ENCODE assay signal across 1 cellular context in the genomic region with DNA sequence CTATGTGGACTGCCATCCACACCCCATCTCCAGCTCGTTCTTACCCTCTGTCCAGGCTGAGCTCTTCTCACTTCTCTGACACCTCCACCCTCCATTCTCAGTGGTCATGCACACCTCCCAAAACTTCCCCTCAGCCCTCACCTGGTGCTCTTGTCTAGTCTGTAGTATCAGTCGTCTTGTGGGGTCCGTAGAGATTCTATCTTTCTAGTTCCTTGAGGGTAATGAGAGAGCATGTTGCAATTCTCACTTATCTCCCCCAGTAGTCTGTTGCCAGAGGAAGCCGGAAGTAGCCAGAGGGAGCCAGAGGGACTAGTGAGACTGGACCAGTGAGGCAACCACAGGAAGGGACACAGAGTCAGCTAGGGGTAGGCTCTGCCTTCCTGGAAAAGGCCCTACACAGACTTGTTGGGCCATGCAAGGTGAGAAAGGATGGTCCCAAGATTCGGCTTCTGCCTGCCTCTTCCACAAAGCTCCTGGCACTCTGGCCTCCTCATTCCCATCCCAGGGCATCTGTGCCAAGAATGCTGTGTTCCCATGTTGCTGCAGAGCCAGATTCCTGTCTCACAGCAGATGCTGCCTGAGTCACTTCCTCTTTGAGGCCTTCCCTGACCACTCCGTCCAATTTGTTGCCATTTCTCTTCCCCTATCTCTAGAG.
TF ChIP-seq lines count a peak whose summit lies in the region.

No MANE protein-coding gene starts in this region.

TF ChIP-seq in HepG2, 621 proteins besides CTCF, POLR2A, EP300 and RAD21:
- TF ChIP-seq, protein P1, sequence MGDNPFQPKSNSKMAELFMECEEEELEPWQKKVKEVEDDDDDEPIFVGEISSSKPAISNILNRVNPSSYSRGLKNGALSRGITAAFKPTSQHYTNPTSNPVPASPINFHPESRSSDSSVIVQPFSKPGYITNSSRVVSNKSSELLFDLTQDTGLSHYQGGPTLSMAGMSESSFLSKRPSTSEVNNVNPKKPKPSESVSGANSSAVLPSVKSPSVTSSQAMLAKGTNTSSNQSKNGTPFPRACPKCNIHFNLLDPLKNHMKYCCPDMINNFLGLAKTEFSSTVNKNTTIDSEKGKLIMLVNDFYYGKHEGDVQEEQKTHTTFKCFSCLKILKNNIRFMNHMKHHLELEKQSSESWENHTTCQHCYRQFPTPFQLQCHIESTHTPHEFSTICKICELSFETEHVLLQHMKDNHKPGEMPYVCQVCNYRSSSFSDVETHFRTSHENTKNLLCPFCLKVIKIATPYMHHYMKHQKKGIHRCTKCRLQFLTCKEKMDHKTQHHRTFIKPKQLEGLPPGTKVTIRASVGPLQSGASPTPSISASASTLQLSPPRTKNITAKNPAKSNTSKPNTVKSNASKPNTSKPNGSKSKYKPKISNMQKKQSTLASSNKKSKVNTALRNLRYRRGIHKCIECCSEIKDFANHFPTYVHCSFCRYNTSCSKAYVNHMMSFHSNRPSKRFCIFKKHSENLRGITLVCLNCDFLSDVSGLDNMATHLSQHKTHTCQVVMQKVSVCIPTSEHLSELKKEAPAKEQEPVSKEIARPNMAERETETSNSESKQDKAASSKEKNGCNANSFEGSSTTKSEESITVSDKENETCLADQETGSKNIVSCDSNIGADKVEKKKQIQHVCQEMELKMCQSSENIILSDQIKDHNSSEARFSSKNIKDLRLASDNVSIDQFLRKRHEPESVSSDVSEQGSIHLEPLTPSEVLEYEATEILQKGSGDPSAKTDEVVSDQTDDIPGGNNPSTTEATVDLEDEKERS (CRISPR knock-in tag; IDR thresholded peaks at IDR 0.05), result no peak
- TF ChIP-seq, protein P2, sequence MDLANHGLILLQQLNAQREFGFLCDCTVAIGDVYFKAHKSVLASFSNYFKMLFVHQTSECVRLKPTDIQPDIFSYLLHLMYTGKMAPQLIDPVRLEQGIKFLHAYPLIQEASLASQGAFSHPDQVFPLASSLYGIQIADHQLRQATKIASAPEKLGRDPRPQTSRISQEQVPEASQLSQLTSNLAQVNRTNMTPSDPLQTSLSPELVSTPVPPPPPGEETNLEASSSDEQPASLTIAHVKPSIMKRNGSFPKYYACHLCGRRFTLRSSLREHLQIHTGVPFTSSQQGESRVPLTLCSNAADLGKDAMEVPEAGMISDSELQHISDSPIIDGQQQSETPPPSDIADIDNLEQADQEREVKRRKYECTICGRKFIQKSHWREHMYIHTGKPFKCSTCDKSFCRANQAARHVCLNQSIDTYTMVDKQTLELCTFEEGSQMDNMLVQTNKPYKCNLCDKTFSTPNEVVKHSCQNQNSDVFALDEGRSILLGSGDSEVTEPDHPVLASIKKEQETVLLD (CRISPR knock-in tag; IDR thresholded peaks at IDR 0.05; ENCODE audit: low read depth), result no peak
- TF ChIP-seq RXRB (CRISPR knock-in tag; IDR thresholded peaks at IDR 0.05; ENCODE audit: borderline replicate concordance) (no peak), ZNF256 (CRISPR knock-in tag; conservative IDR thresholded peaks at IDR 0.05) (no peak), SALL2 (CRISPR knock-in tag; IDR thresholded peaks at IDR 0.05) (no peak), ZNF230 (CRISPR knock-in tag; IDR thresholded peaks at IDR 0.05) (no peak)
